ENCODE assay signal across 18 cellular contexts in genomic region chr2:238716171-238716570, GRCh38.
DNase-seq lines count a peak whose midpoint lies in the region; ATAC-seq, FAIRE-seq and TF ChIP-seq lines count a peak whose summit lies in the region.
"Had no signal": no experiment of that assay in that cellular context is flagged by ENCODE, and none has a peak within 500 bp of the region (broad histone marks: within the 10 kb centered on the region; RNA-seq: fewer than 3 reads in every experiment).

No MANE protein-coding gene starts in this region.

- intact Hi-C loops in left ventricle myocardium superior (cut with micrococcal nuclease): no loop called here

- H4K5ac ChIP-seq in H1 (ENCODE audit: insufficient read length, low read depth, low read length): no peak overlapping the region

- no peak for FAIRE-seq in H1 (lab: Jason Lieb, UNC)

- peaks cover 10% of the 10 kb centered on the region; the same call in 1 of the 2 replicates for H3K23me2 ChIP-seq in H1 (ENCODE audit: low read depth, low read length)

- H4K91ac ChIP-seq in H1 (replicated peaks; ENCODE audit: insufficient read length, low read length): no peak overlapping the region

- H3K36me3 ChIP-seq in right atrium auricular region: no peaks in the 10 kb centered on the region
- no peaks in the 10 kb centered on the region for H3K36me3 ChIP-seq in H1 (ENCODE audit: control insufficient read depth in 2 of 4, insufficient read depth in 4 of 4, low read length in 3 of 4)
- H3K36me3 ChIP-seq in neural progenitor cell: no peaks in the 10 kb centered on the region
- H3K36me3 ChIP-seq: BE2C, HAP-1 had no signal

- TF ChIP-seq POLR2A in H1 (IDR thresholded peaks at IDR 0.05; ENCODE audit: control extremely low read depth in 1 of 2, low read depth in 2 of 2, low read length in 2 of 2): no peak

- H4K20me1 ChIP-seq in H1 (replicated peaks in 1 of 2; ENCODE audit: control insufficient read depth in 1 of 2, insufficient read depth in 2 of 2, low read length in 2 of 2) (peaks cover 0 to 9% of the 10 kb centered on the region in 2 experiments), neural progenitor cell (ENCODE audit: low read depth) (no peaks in the 10 kb centered on the region)

- no peaks in the 10 kb centered on the region for H3K27me3 ChIP-seq in right atrium auricular region
- H3K27me3 ChIP-seq in H1 (replicated peaks in 1 of 4; ENCODE audit: control insufficient read depth in 3 of 4, extremely low read depth in 1 of 4, insufficient read depth in 3 of 4, low read length in 3 of 4): no peaks in the 10 kb centered on the region
- H3K27me3 ChIP-seq in neural progenitor cell: no peaks in the 10 kb centered on the region
- H3K27me3 ChIP-seq: BE2C had no signal

- no peak overlapping the region for H3K18ac ChIP-seq in H1 (ENCODE audit: extremely low read depth, low read length)

- no peaks in the 10 kb centered on the region for H3K36me3 Mint-ChIP-seq in neural progenitor cell
- H3K36me3 Mint-ChIP-seq: CD4-positive, CD25-positive, alpha-beta regulatory T cell had no signal

- no peak overlapping the region for H3K14ac ChIP-seq in H1 (ENCODE audit: insufficient read length)

- peaks cover 4% of the 10 kb centered on the region for H3K27me3 Mint-ChIP-seq in neural progenitor cell (ENCODE audit: insufficient read depth, low read depth)

- ATAC-seq in left ventricle myocardium superior: no peak
- no peak for ATAC-seq in HG03378 (IDR thresholded peaks at IDR 0.05; ENCODE audit: unreplicated experiment)

- H3F3A ChIP-seq in neural progenitor cell (ENCODE audit: low read depth): no peaks in the 10 kb centered on the region

- H2BK15ac ChIP-seq in H1 (ENCODE audit: low read length): no peak overlapping the region

- no peak overlapping the region for H3K4me3 Mint-ChIP-seq in neural progenitor cell
- H3K4me3 Mint-ChIP-seq: CD4-positive, CD25-positive, alpha-beta regulatory T cell; CD8-positive, alpha-beta memory T cell had no signal

- no peak for TF ChIP-seq RAD21 in H1 (IDR thresholded peaks at IDR 0.05 in 1 of 2, conservative IDR thresholded peaks at IDR 0.05 in 1 of 2; ENCODE audit: low read depth in 2 of 2, low read length in 2 of 2)

- H3K79me1 ChIP-seq in H1 (ENCODE audit: low read depth, low read length): peaks cover 2% of the 10 kb centered on the region; the same call in 1 of the 2 replicates

- no peak overlapping the region for H2BK20ac ChIP-seq in H1 (ENCODE audit: low read length)

- no peak overlapping the region for H3K9ac ChIP-seq in H1 (replicated peaks in 1 of 4; ENCODE audit: extremely low read depth in 1 of 4, low read depth in 3 of 4, low read length in 3 of 4)
- H3K9ac ChIP-seq in neural progenitor cell: no peak overlapping the region

- no peak overlapping the region for H3K27ac ChIP-seq in right atrium auricular region
- H3K27ac ChIP-seq in H1 (ENCODE audit: low read depth, low read length): no peak overlapping the region
- no peak overlapping the region for H3K27ac ChIP-seq in neural progenitor cell
- H3K27ac ChIP-seq: HL-60 had no signal

- H3K79me2 ChIP-seq in H1 (ENCODE audit: control insufficient read depth in 1 of 2, insufficient read depth in 2 of 2, low read length in 2 of 2) (no peaks in the 10 kb centered on the region), neural progenitor cell (ENCODE audit: low read depth) (no peaks in the 10 kb centered on the region)

- H3K4me3 ChIP-seq in right atrium auricular region (no peak overlapping the region), H1 (ENCODE audit: extremely low read depth in 1 of 4, insufficient read depth in 2 of 4, low read depth in 3 of 4, low read length in 4 of 4) (no peak overlapping the region), neural progenitor cell (no peak overlapping the region)
- H3K4me3 ChIP-seq: HAP-1 had no signal

- no peak overlapping the region for H3K4ac ChIP-seq in H1 (replicated peaks; ENCODE audit: insufficient read length, low read depth, low read length)

- no peak overlapping the region for H2BK120ac ChIP-seq in H1 (replicated peaks; ENCODE audit: low read depth, low read length)

- CTCF ChIA-PET in H1 (lab: Charles Lee; ENCODE audit: partially characterized antibody): no interaction called here

- WGBS in H1 (ENCODE audit: extremely low coverage in 1 of 2, insufficient coverage in 1 of 2, insufficient read length in 1 of 2, insufficient replicate concordance in 2 of 2, low coverage in 1 of 2, low lambda C conversion rate in 2 of 2, missing lambda C conversion rate in 1 of 2), 2 experiments: 91% methylated on average over 12 of the region's 12 CpGs; no CpG with 5 or more reads in 1 of the 2 experiments

- H3K27ac Mint-ChIP-seq in neural progenitor cell: no peak overlapping the region
- H3K27ac Mint-ChIP-seq: CD4-positive, CD25-positive, alpha-beta regulatory T cell; CD8-positive, alpha-beta memory T cell had no signal

- POLR2A ChIA-PET in H1 (lab: Charles Lee; ENCODE audit: partially characterized antibody): no interaction called here

- H3K4me1 ChIP-seq in right atrium auricular region (no peaks in the 10 kb centered on the region), H1 (replicated peaks in 1 of 4; ENCODE audit: control insufficient read depth in 3 of 4, insufficient read depth in 4 of 4, low read length in 3 of 4) (peaks cover 0 to 8% (median 1%) of the 10 kb centered on the region in 4 experiments; a peak in 3 of 7 replicates), neural progenitor cell (no peaks in the 10 kb centered on the region)
- H3K4me1 ChIP-seq: BE2C, HAP-1 had no signal

- H4K8ac ChIP-seq in H1 (ENCODE audit: extremely low read depth, insufficient read depth, low read length): no peak overlapping the region

- DNase-seq in right atrium auricular region (ENCODE audit: low spot score) (peak; percentile 42), left ventricle myocardium superior (no peak), H1 (ENCODE audit: low read depth in 1 of 2, low spot score in 2 of 2) (no peak), neural progenitor cell (ENCODE audit: low spot score) (no peak), Ammon's horn (ENCODE audit: low spot score) (no peak)
- DNase-seq in activated T-cell treated with anti-CD3 and anti-CD28 coated beads, Interleukin-2, amount 50 U/mL, for 1 hour: no peak
- DNase-seq: BE2C; C1 segment of cervical spinal cord; CD4-positive, CD25-positive, alpha-beta regulatory T cell; CD8-positive, alpha-beta memory T cell; COR-L47; DMS 273 treated with DMSO at 0.1 percent for 48 hours; DMS79; GF-D8; GOT3 had no signal

- no peak overlapping the region for H3K56ac ChIP-seq in H1 (replicated peaks; ENCODE audit: insufficient read length, low read depth, low read length)

- no peaks in the 10 kb centered on the region for H3K4me1 Mint-ChIP-seq in neural progenitor cell
- H3K4me1 Mint-ChIP-seq: CD4-positive, CD25-positive, alpha-beta regulatory T cell; CD8-positive, alpha-beta memory T cell had no signal

- no peaks in the 10 kb centered on the region for H3K9me3 Mint-ChIP-seq in neural progenitor cell
- H3K9me3 Mint-ChIP-seq: CD4-positive, CD25-positive, alpha-beta regulatory T cell; CD8-positive, alpha-beta memory T cell had no signal

- H3K9me3 ChIP-seq in right atrium auricular region (no peaks in the 10 kb centered on the region), H1 (ENCODE audit: insufficient read depth in 2 of 2, low read depth in 1 of 2, low read length in 1 of 2) (no peaks in the 10 kb centered on the region), neural progenitor cell (ENCODE audit: low read depth) (no peaks in the 10 kb centered on the region)
- H3K9me3 ChIP-seq: BE2C, HAP-1 had no signal

- H2BK5ac ChIP-seq in H1 (ENCODE audit: low read depth, low read length): no peak overlapping the region

- H2AFZ ChIP-seq in H1 (ENCODE audit: low read length): 0 out of 2 replicates have a peak overlapping the region, but pooled peaks have one; percentile 55
- peak overlapping the region; percentile 63 for H2AFZ ChIP-seq in neural progenitor cell (replicated peaks)

- no peak overlapping the region for H2AK5ac ChIP-seq in H1 (ENCODE audit: low read depth, low read length)

- no peak overlapping the region for H3K23ac ChIP-seq in H1 (ENCODE audit: insufficient read length)

- TF ChIP-seq CTCF in right atrium auricular region (IDR thresholded peaks at IDR 0.05) (no peak), H1 (IDR thresholded peaks at IDR 0.05; ENCODE audit: control extremely low read depth in 1 of 3, insufficient read depth in 1 of 3, low read depth in 1 of 3, low read length in 3 of 3) (no peak), neural progenitor cell (IDR thresholded peaks at IDR 0.05) (no peak)

- TF ChIP-seq EP300 in H1 (IDR thresholded peaks at IDR 0.05; ENCODE audit: borderline replicate concordance in 1 of 2, low read depth in 2 of 2, low read length in 2 of 2): no peak

- H3K4me2 ChIP-seq in H1 (ENCODE audit: insufficient read depth in 1 of 2, low read depth in 2 of 2, low read length in 2 of 2) (peak overlapping the region in 1 of 2 experiments; percentile 6; a peak in 1 of 4 replicates), neural progenitor cell (no peak overlapping the region)

- no peak overlapping the region for H2BK12ac ChIP-seq in H1 (ENCODE audit: low read depth, low read length)

TF ChIP-seq in H1, 55 proteins besides CTCF, POLR2A, EP300 and RAD21:
- TF ChIP-seq E2F6 (IDR thresholded peaks at IDR 0.05) (no peak), SUZ12 (IDR thresholded peaks at IDR 0.05; ENCODE audit: low read length) (no peak), CTBP2 (IDR thresholded peaks at IDR 0.05; ENCODE audit: borderline replicate concordance, insufficient read depth, insufficient read length, low read length) (no peak), EGR1 (IDR thresholded peaks at IDR 0.05; ENCODE audit: borderline replicate concordance, low read depth, low read length) (no peak), BCL11A (IDR thresholded peaks at IDR 0.05; ENCODE audit: low read depth in 2 of 2, low read length in 2 of 2) (no peak), TAF7 (optimal IDR thresholded peaks at IDR 0.05; ENCODE audit: borderline replicate concordance, low read depth, low read length) (no peak), NRF1 (IDR thresholded peaks at IDR 0.05; ENCODE audit: low read depth, low read length) (no peak), RFX5 (IDR thresholded peaks at IDR 0.05; ENCODE audit: borderline replicate concordance, low read depth, low read length) (no peak), BRCA1 (IDR thresholded peaks at IDR 0.05; ENCODE audit: low read depth, low read length) (no peak), CEBPB (IDR thresholded peaks at IDR 0.05; ENCODE audit: low read depth, low read length) (no peak)
